ENCODE assay signal across 8 cellular contexts in the genomic region with DNA sequence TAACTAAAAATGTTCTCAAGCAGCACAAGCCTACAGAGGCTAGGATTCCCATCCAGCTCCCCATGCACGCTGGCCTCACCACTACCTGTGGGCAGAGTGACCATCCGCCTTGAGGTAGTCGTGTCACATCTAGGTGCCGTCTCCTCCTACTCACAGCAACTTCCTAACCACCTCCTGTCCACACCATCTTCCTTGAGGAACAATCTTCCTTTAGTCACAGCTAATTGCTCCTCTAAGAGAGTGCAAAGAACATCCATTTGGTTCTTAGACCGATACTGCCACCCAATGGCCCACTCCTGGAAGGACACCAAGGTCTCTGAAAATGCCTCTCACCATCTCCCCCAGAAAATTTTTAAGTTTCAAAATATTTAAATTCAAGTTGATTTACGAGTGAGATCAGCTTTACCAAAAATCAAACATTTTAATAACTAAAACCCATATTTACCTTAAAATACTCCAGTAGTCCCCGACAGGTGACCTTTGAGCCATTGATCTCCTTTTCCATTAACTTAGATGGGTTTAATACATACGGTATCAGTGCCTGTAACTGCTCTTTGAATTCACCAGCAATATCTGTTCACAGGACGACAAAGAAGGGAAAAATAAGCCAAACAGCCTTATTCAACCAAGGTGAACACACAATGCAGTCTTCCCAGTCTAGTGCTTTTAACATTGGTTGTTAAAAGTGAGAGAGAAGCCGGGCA. TPM values are rescaled to one million over a fixed set of nuclear protein-coding genes. Genes with fewer than 3 reads are reported as not detected.
DNase-seq lines count a peak whose midpoint lies in the region; ATAC-seq and TF ChIP-seq lines count a peak whose summit lies in the region.

No MANE protein-coding gene starts in this region.

- no peaks in the 10 kb centered on the region for H3K27me3 ChIP-seq in sigmoid colon

- TF ChIP-seq EP300 in sigmoid colon (IDR thresholded peaks at IDR 0.05) = no peak

- TF ChIP-seq POLR2A in sigmoid colon (IDR thresholded peaks at IDR 0.05) = no peak

- intact Hi-C loops in left ventricle myocardium superior (cut with micrococcal nuclease) = loop anchor here (2.0 kb wide), 1 partner anchor 157 kb away; no protein-coding TSS in a partner anchor
- intact Hi-C loops in sigmoid colon (cut with DNase I) = loop anchor here (1.0 kb wide), 1 partner anchor 158 kb away; no protein-coding TSS in a partner anchor

- no peaks in the 10 kb centered on the region for H3K9me3 ChIP-seq in sigmoid colon

- ATAC-seq in left ventricle myocardium superior (peak; percentile 75), GM21717 (IDR thresholded peaks at IDR 0.05; ENCODE audit: unreplicated experiment) (no peak), HG02840 (IDR thresholded peaks at IDR 0.05; ENCODE audit: low FRiP score, unreplicated experiment) (no peak)

- H3K36me3 ChIP-seq in sigmoid colon = peaks cover 0 to 72% (median 26%) of the 10 kb centered on the region in 4 donors

- DNase-seq in EH (ENCODE audit: low read depth) = peak; percentile 68
- peak; percentile 61 for DNase-seq in T follicular helper cell (ENCODE audit: low read depth)
- peak; percentile 64 for DNase-seq in amniotic epithelial cell (ENCODE audit: low read depth)
- DNase-seq in left ventricle myocardium superior = peak; percentile 47
- peak; percentile 74 for DNase-seq in sigmoid colon

- TF ChIP-seq CTCF in LNCAP (IDR thresholded peaks at IDR 0.05) (peak; percentile 83), sigmoid colon (IDR thresholded peaks at IDR 0.05) (peak; percentile 62 to 82 (median 74))

- no peaks in the 10 kb centered on the region for H3K4me1 ChIP-seq in sigmoid colon

- H3K27ac ChIP-seq in sigmoid colon = no peak overlapping the region

- H3K4me3 ChIP-seq in sigmoid colon = no peak overlapping the region

- 65 to 68% methylated on average over 10 of the region's 10 CpGs for WGBS in sigmoid colon, 2 donors

RNA-seq across cellular contexts. Expression of gene PLAAT3, which starts 21.7 kb away (rescaled TPM):
- total RNA-seq in left ventricle myocardium superior (149 TPM), sigmoid colon (10 to 100 TPM; 34.9 to 59.9 (median 47.9) TPM)
- 10 to 100 TPM; 14.6 to 34.7 (median 21.0) TPM for polyA plus RNA-seq in sigmoid colon

RNA-seq across cellular contexts. Expression of gene ATL3, which starts 35.3 kb away (rescaled TPM):
- total RNA-seq in left ventricle myocardium superior = 13.6 TPM
- total RNA-seq in sigmoid colon = 100 to 1,000 TPM in 3 of 4 donors, 10 to 100 TPM in 1; 97.8 to 115 (median 102) TPM
- 10 to 100 TPM in 1 of 3 donors, 1 to 10 TPM in 2; 8.4 to 16.3 (median 8.8) TPM for polyA plus RNA-seq in sigmoid colon

RNA-seq across cellular contexts. Expression of gene RTN3, which starts 45.4 kb away (rescaled TPM):
- total RNA-seq in left ventricle myocardium superior (44.8 TPM), sigmoid colon (100 to 1,000 TPM in 1 of 4 donors, 10 to 100 TPM in 3; 61.1 to 105 (median 93.9) TPM)
- 10 to 100 TPM; 24.6 to 91.3 (median 25.2) TPM for polyA plus RNA-seq in sigmoid colon
